In the genomic region with DNA sequence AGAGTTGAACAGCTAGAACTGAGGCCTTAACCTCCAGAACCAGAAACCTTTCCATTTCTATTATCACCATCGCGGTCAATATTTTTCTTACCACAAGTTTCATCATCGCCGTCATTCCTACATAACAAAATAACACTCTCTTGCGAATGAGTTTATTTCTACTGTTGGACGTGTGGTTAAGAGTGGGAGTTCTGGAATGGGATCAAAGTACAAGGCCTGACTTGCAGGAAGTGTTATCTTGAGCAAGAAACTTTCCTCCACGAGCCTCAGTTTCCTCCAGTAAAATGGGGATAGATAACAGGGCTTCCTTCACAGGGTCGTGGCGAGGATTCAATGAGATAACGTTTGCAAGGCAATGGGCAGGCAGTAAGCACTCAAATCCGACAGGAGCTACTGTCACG, we compare ENCODE assay signal across 8 cellular contexts. TPM values are rescaled to one million over a fixed set of nuclear protein-coding genes. Genes with fewer than 3 reads are reported as not detected.
DNase-seq lines count a peak whose midpoint lies in the region; ATAC-seq, FAIRE-seq and TF ChIP-seq lines count a peak whose summit lies in the region.

No MANE protein-coding gene starts in this region.

- peaks cover 32 to 68% (median 44%) of the 10 kb centered on the region in 3 donors for H3K4me1 Mint-ChIP-seq in naive B cell

- peaks cover 3 to 7% of the 10 kb centered on the region in 2 donors for H3K36me3 Mint-ChIP-seq in naive B cell

- peak overlapping the region; percentile 19 to 100 (median 100) for H3K27ac Mint-ChIP-seq in naive B cell

- H3K4me1 ChIP-seq in colonic mucosa = peaks cover 10% of the 10 kb centered on the region

- intact Hi-C loops in colonic mucosa (cut with DNase I) = loop anchor here (10.0 kb wide), 2 partner anchors 244 to 394 kb away; no protein-coding TSS in a partner anchor

- DNase-seq in CD1c-positive myeloid dendritic cell (ENCODE audit: extremely low spot score) = peak; percentile 42
- peak; percentile 29 for DNase-seq in MV-4-11 (lab: John Stamatoyannopoulos, UW)
- no peak for DNase-seq in colonic mucosa
- DNase-seq in naive B cell = no peak
- DNase-seq in NCI-H146 (lab: John Stamatoyannopoulos, UW) = no peak
- DNase-seq in urothelium cell line (ENCODE audit: low spot score) = no peak

- no peaks in the 10 kb centered on the region for H3K27me3 ChIP-seq in colonic mucosa

- no peaks in the 10 kb centered on the region for H3K9me3 Mint-ChIP-seq in naive B cell

- TF ChIP-seq CTCF in colonic mucosa (IDR thresholded peaks at IDR 0.05) = no peak

- H3K27ac ChIP-seq in colonic mucosa = peak overlapping the region; percentile 89

- H3K4me3 Mint-ChIP-seq in naive B cell = peak overlapping the region; percentile 97 to 100 (median 100)

- peak overlapping the region; percentile 76 to 96 for H3K9ac ChIP-seq in colonic mucosa (ENCODE audit: low read depth in 2 of 2, low read length in 2 of 2)

- peak overlapping the region; percentile 86 for H3K4me3 ChIP-seq in colonic mucosa

- no peaks in the 10 kb centered on the region for H3K9me3 ChIP-seq in colonic mucosa

- H3K36me3 ChIP-seq in colonic mucosa = no peaks in the 10 kb centered on the region

- FAIRE-seq in urothelium cell line (lab: Jason Lieb, UNC) = no peak

- ATAC-seq in naive B cell (ENCODE audit: low read depth in 2 of 2) = no peak
- no peak for ATAC-seq in activated CD4-positive, CD25-positive, alpha-beta regulatory T cell treated with anti-CD3 and anti-CD28 coated beads, Interleukin-2, amount 50 U/mL, for 24 hours
- ATAC-seq in GM21786 (IDR thresholded peaks at IDR 0.05; ENCODE audit: unreplicated experiment) = no peak

- no peaks in the 10 kb centered on the region for H3K27me3 Mint-ChIP-seq in naive B cell

RNA-seq across cellular contexts. Expression of a gene that starts 0.7 kb away (rescaled TPM):
- 10 to 100 TPM; 41.1 to 64.9 TPM for total RNA-seq in colonic mucosa
- 10 to 100 TPM; 24.7 to 57.9 (median 36.4) TPM for polyA plus RNA-seq in naive B cell (ENCODE audit: low read depth in 6 of 6)

RNA-seq across cellular contexts. Expression of a gene that starts 2.1 kb away (rescaled TPM):
- total RNA-seq in colonic mucosa = 10 to 100 TPM; 93.7 to 97.5 TPM
- polyA plus RNA-seq in naive B cell (ENCODE audit: low read depth in 6 of 6) = 100 to 1,000 TPM; 316 to 418 (median 365) TPM

RNA-seq across cellular contexts. Expression of a gene that starts 37.6 kb away (rescaled TPM):
- 1 to 10 TPM; 7.2 to 8.8 TPM for total RNA-seq in colonic mucosa
- polyA plus RNA-seq in naive B cell (ENCODE audit: low read depth in 6 of 6) = not detected

RNA-seq across cellular contexts. Expression of a gene that starts 45.2 kb away (rescaled TPM):
- total RNA-seq in colonic mucosa = 1 to 10 TPM; 3.5 to 6.2 TPM
- 1 to 10 TPM; 1.6 to 4.9 (median 3.1) TPM for polyA plus RNA-seq in naive B cell (ENCODE audit: low read depth in 6 of 6)

Comparison
In these comparisons a context has a peak if more than half of its experiments do, and no peak if none do; other contexts are left out.
1. DNase-seq: peak in CD1c-positive myeloid dendritic cell (single experiment) and MV-4-11 (single experiment); none in colonic mucosa (single experiment), naive B cell (single experiment), NCI-H146 (single experiment) and urothelium cell line (single experiment).